Comparison of ENCODE assay signal across 1 cellular context in genomic region chr1:24952413-24952841, GRCh38.
TF ChIP-seq lines count a peak whose summit lies in the region.

No MANE protein-coding gene starts in this region.

TF ChIP-seq in K562, 482 proteins besides CTCF, POLR2A, EP300 and RAD21 (continued from another document and continues in another):
- TF ChIP-seq MGA (IDR thresholded peaks at IDR 0.05) (peak; percentile 63), ID3 (CRISPR knock-in tag; IDR thresholded peaks at IDR 0.05) (no peak), ID3 (tag; IDR thresholded peaks at IDR 0.05) (peak; percentile 38; the same call in 1 of the 2 replicates), RREB1 (CRISPR knock-in tag; IDR thresholded peaks at IDR 0.05) (0 out of 2 replicates have a peak, but pooled peaks have one; percentile 14), ATF7 (IDR thresholded peaks at IDR 0.05) (0 out of 2 replicates have a peak, but pooled peaks have one; percentile 41), ADNP (tag; IDR thresholded peaks at IDR 0.05) (peak; percentile 64; the same call in 1 of the 2 replicates), POLR2G (IDR thresholded peaks at IDR 0.05; ENCODE audit: low read depth, low read length) (no peak), FUS (optimal IDR thresholded peaks at IDR 0.05; ENCODE audit: low read depth, low read length) (no peak), ARID1B (IDR thresholded peaks at IDR 0.05) (peak; percentile 43; the same call in 1 of the 2 replicates), BHLHE40 (IDR thresholded peaks at IDR 0.05; ENCODE audit: low read length) (peak; percentile 78), SMARCA5 (IDR thresholded peaks at IDR 0.05) (peak; percentile 51; the same call in 1 of the 2 replicates), DNMT1 (IDR thresholded peaks at IDR 0.05) (peak; percentile 98), ETV1 (tag; conservative IDR thresholded peaks at IDR 0.05; ENCODE audit: low read depth) (0 out of 2 replicates have a peak, but pooled peaks have one; percentile 54), MYC (IDR thresholded peaks at IDR 0.05; ENCODE audit: low read depth, low read length) (0 out of 2 replicates have a peak, but pooled peaks have one; percentile 25), MYC (CRISPR knock-in tag; IDR thresholded peaks at IDR 0.05; ENCODE audit: borderline replicate concordance, low read depth) (no peak), CC2D1A (IDR thresholded peaks at IDR 0.05) (peak; percentile 27; the same call in 1 of the 2 replicates), TEAD4 (IDR thresholded peaks at IDR 0.05; ENCODE audit: low read length) (0 out of 2 replicates have a peak, but pooled peaks have one; percentile 26), TEAD4 (CRISPR knock-in tag; IDR thresholded peaks at IDR 0.05; ENCODE audit: borderline replicate concordance) (no peak), OTX1 (CRISPR knock-in tag; IDR thresholded peaks at IDR 0.05) (0 out of 2 replicates have a peak, but pooled peaks have one; percentile 40), DPF2 (IDR thresholded peaks at IDR 0.05) (0 out of 2 replicates have a peak, but pooled peaks have one; percentile 22), DACH1 (IDR thresholded peaks at IDR 0.05; ENCODE audit: partially characterized antibody) (peak; percentile 22), NR2C2 (CRISPR knock-in tag; IDR thresholded peaks at IDR 0.05) (no peak), NR2C2 (tag; IDR thresholded peaks at IDR 0.05) (peak; percentile 50; the same call in 1 of the 2 replicates), HDAC3 (IDR thresholded peaks at IDR 0.05; ENCODE audit: borderline replicate concordance, partially characterized antibody) (peak; percentile 21), RCOR1 (IDR thresholded peaks at IDR 0.05; ENCODE audit: borderline replicate concordance in 1 of 2, low read depth in 2 of 2, low read length in 2 of 2) (peak in 1 of 2 experiments; percentile 49; a peak in 1 of 4 replicates), HES1 (IDR thresholded peaks at IDR 0.05; ENCODE audit: low read depth) (peak; percentile 36; the same call in 1 of the 2 replicates), ZNF589 (CRISPR knock-in tag; IDR thresholded peaks at IDR 0.05; ENCODE audit: low read depth) (peak; percentile 74), USF1 (CRISPR knock-in tag; IDR thresholded peaks at IDR 0.05) (0 out of 2 replicates have a peak, but pooled peaks have one; percentile 24), MNT (conservative IDR thresholded peaks at IDR 0.05) (0 out of 4 replicates have a peak, but pooled peaks of 1 of the 2 experiments have one; percentile 16), ELK1 (CRISPR knock-in tag; IDR thresholded peaks at IDR 0.05) (no peak), NRF1 (conservative IDR thresholded peaks at IDR 0.05 in 1 of 2, IDR thresholded peaks at IDR 0.05 in 1 of 2) (peak in 1 of 2 experiments; percentile 28; a peak in 1 of 4 replicates), ETV6 (IDR thresholded peaks at IDR 0.05; ENCODE audit: borderline replicate concordance in 1 of 2, low read depth in 2 of 2, low read length in 1 of 2) (0 out of 4 replicates have a peak, but pooled peaks of 1 of the 2 experiments have one; percentile 8), ETV6 (CRISPR knock-in tag; IDR thresholded peaks at IDR 0.05; ENCODE audit: borderline replicate concordance) (no peak), JUND (IDR thresholded peaks at IDR 0.05; ENCODE audit: borderline replicate concordance, low read depth, low read length) (peak; percentile 51; the same call in 1 of the 2 replicates), JUND (tag; IDR thresholded peaks at IDR 0.05; ENCODE audit: borderline replicate concordance, low read depth, low read length) (0 out of 3 replicates have a peak, but pooled peaks have one; percentile 18), RAD51 (IDR thresholded peaks at IDR 0.05; ENCODE audit: borderline replicate concordance, low read depth) (0 out of 2 replicates have a peak, but pooled peaks have one; percentile 20)
